In the genomic region with DNA sequence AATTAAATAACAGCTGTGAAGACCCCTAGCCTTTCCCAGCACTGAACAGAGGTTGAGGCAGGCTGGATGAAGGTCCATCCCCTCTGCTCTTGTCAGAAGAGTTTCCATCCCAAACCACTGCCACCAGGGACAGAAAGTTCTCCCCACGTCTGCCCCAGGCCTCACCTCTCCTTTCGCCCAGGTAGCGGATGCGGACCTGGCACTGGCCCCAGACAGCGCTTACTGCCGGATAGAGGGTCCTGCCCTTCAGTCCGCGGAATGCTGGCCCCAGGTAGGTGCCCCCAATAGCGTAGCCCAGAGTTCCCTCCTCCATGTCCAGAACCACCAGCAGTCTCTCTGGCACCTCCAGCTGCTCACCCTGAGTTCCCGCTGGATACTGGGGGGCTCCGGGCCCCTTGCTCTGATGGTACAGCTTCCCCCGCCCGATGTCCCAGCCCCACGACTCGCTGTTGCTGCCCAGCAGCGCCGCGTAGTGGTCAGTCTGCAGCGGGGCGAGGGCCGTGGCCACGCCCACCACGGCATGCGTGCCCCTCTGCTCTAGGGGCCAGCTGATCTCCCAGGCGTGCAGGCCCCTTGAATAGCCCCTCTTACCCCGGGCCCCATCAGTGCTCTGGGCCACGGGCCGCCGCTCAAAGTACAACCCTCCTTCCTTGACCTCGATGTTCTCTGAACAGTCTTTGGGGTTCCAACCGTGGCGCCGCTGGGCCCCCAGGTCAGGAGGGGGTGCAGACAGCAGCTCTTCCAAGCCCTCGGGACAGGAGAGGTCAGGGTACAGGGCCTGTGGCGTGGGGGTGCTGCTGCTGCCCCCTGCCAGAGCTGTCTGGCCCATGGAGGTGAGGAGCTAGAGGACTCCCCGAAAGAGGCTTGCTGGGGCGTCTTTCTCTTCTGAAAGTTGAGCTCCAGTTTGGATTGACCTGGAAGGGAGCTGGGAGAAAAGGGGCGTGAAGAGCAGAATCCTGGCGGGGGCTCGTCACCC, we compare ENCODE assay signal across 8 cellular contexts. TPM values are rescaled to one million over a fixed set of nuclear protein-coding genes. Genes with fewer than 3 reads are reported as not detected.
A peak's percentile ranks its signal among the peaks of the same experiment; 100 is the strongest.
DNase-seq lines count a peak whose midpoint lies in the region; ATAC-seq and TF ChIP-seq lines count a peak whose summit lies in the region.

No MANE protein-coding gene starts in this region.

- peaks cover 0 to 32% (median 9%) of the 10 kb centered on the region in 4 donors for H3K4me1 ChIP-seq in right lobe of liver

- peak overlapping the region; percentile 78 for H3K4me3 Mint-ChIP-seq in activated CD4-positive, alpha-beta T cell treated with anti-CD3 and anti-CD28 coated beads, Interleukin-2, amount 10 ng/mL, durations not matched to agents 7 days and 5 days
- H3K4me3 Mint-ChIP-seq in dendritic cell treated with granulocyte-macrophage colony-stimulating factor and Interleukin-4, amounts not matched to agents 40 ng/mL and 50 ng/mL, for 4 days, result peak overlapping the region; percentile 97

- H3K36me3 Mint-ChIP-seq in activated CD4-positive, alpha-beta T cell treated with anti-CD3 and anti-CD28 coated beads, Interleukin-2, amount 10 ng/mL, durations not matched to agents 7 days and 5 days (ENCODE audit: low read depth), result peaks cover 55% of the 10 kb centered on the region
- peaks cover 77% of the 10 kb centered on the region for H3K36me3 Mint-ChIP-seq in dendritic cell treated with granulocyte-macrophage colony-stimulating factor and Interleukin-4, amounts not matched to agents 40 ng/mL and 50 ng/mL, for 4 days (ENCODE audit: low read depth)

- H3K27me3 Mint-ChIP-seq in activated CD4-positive, alpha-beta T cell treated with anti-CD3 and anti-CD28 coated beads, Interleukin-2, amount 10 ng/mL, durations not matched to agents 7 days and 5 days, result no peaks in the 10 kb centered on the region
- no peaks in the 10 kb centered on the region for H3K27me3 Mint-ChIP-seq in dendritic cell treated with granulocyte-macrophage colony-stimulating factor and Interleukin-4, amounts not matched to agents 40 ng/mL and 50 ng/mL, for 4 days

- POLR2A ChIA-PET in HEK293T (lab: Yijun Ruan, JAX), result interaction anchor here (0.6 to 12.4 kb wide), 29 partner anchors 9 to 258 kb away, joined by 3 to 214 read pairs (median 7); a partner anchor contains a TSS
- POLR2A ChIA-PET in activated CD4-positive, alpha-beta T cell treated with anti-CD3 and anti-CD28 coated beads, Interleukin-2, amount 10 ng/mL, durations not matched to agents 7 days and 5 days (lab: Charles Lee), result interaction anchor here (0.8 to 2.8 kb wide), 6 partner anchors 19 to 83 kb away, joined by 3 to 23 read pairs (median 4); a partner anchor contains a TSS

- DNase-seq in Daoy (ENCODE audit: low read depth) (peak; percentile 92), HEK293T (ENCODE audit: extremely low spot score) (peak; percentile 77), NCI-H2196 treated with DMSO at 0.1 percent for 48 hours (lab: John Stamatoyannopoulos, UW; ENCODE audit: unreplicated experiment) (peak; percentile 4), right lobe of liver (peak; percentile 86 to 89 (median 88))
- peak; percentile 86 for DNase-seq in activated CD4-positive, alpha-beta T cell treated with anti-CD3 and anti-CD28 coated beads, Interleukin-2, amount 10 ng/mL, durations not matched to agents 7 days and 5 days
- DNase-seq in stimulated activated CD4-positive, alpha-beta T cell treated with anti-CD3 and anti-CD28 coated beads, Interleukin-4, amount 100 ng/mL, for 24 hours, result peak; percentile 87

- no peaks in the 10 kb centered on the region for H3K9me3 Mint-ChIP-seq in activated CD4-positive, alpha-beta T cell treated with anti-CD3 and anti-CD28 coated beads, Interleukin-2, amount 10 ng/mL, durations not matched to agents 7 days and 5 days
- no peaks in the 10 kb centered on the region for H3K9me3 Mint-ChIP-seq in dendritic cell treated with granulocyte-macrophage colony-stimulating factor and Interleukin-4, amounts not matched to agents 40 ng/mL and 50 ng/mL, for 4 days

- ATAC-seq in right lobe of liver (peak; percentile 67 to 71 (median 68)), HG02870 (IDR thresholded peaks at IDR 0.05; ENCODE audit: unreplicated experiment) (no peak)

- intact Hi-C loops in dendritic cell treated with granulocyte-macrophage colony-stimulating factor and Interleukin-4, amounts not matched to agents 40 ng/mL and 50 ng/mL, for 4 days (cut with micrococcal nuclease), result loop anchor here (1.0 kb wide), 2 partner anchors 19 to 20 kb away; a partner anchor contains a TSS
- intact Hi-C loops in right lobe of liver (cut with DNase I), result no loop called here

- no peaks in the 10 kb centered on the region for H3K27me3 ChIP-seq in right lobe of liver

- peaks cover 0 to 22% (median 12%) of the 10 kb centered on the region in 4 donors for H3K36me3 ChIP-seq in right lobe of liver

- peak overlapping the region; percentile 91 for H3K27ac Mint-ChIP-seq in activated CD4-positive, alpha-beta T cell treated with anti-CD3 and anti-CD28 coated beads, Interleukin-2, amount 10 ng/mL, durations not matched to agents 7 days and 5 days
- peak overlapping the region; percentile 87 for H3K27ac Mint-ChIP-seq in dendritic cell treated with granulocyte-macrophage colony-stimulating factor and Interleukin-4, amounts not matched to agents 40 ng/mL and 50 ng/mL, for 4 days

- CTCF ChIA-PET in HEK293T (lab: Yijun Ruan, JAX), result interaction anchor here (0.5 to 2.8 kb wide), 32 partner anchors 9 to 241 kb away, joined by 3 to 28 read pairs (median 4); a partner anchor contains a TSS
- CTCF ChIA-PET in activated CD4-positive, alpha-beta T cell treated with anti-CD3 and anti-CD28 coated beads, Interleukin-2, amount 10 ng/mL, durations not matched to agents 7 days and 5 days (lab: Charles Lee), result interaction anchor here (0.5 to 5.1 kb wide), 60 partner anchors 8 to 513 kb away, joined by 3 to 55 read pairs (median 5); a partner anchor contains a TSS

- H3K4me1 Mint-ChIP-seq in activated CD4-positive, alpha-beta T cell treated with anti-CD3 and anti-CD28 coated beads, Interleukin-2, amount 10 ng/mL, durations not matched to agents 7 days and 5 days, result peaks cover 63% of the 10 kb centered on the region
- peaks cover 53% of the 10 kb centered on the region for H3K4me1 Mint-ChIP-seq in dendritic cell treated with granulocyte-macrophage colony-stimulating factor and Interleukin-4, amounts not matched to agents 40 ng/mL and 50 ng/mL, for 4 days (ENCODE audit: low read depth)

- no peaks in the 10 kb centered on the region for H3K9me3 ChIP-seq in right lobe of liver

- H3K4me3 ChIP-seq in right lobe of liver, result peak overlapping the region; percentile 70 to 89 (median 75)

- TF ChIP-seq CTCF in right lobe of liver (IDR thresholded peaks at IDR 0.05), result peak; percentile 85 to 99 (median 98)

- TF ChIP-seq POLR2A in right lobe of liver (IDR thresholded peaks at IDR 0.05), result no peak

- peak overlapping the region; percentile 19 to 77 (median 59) for H3K27ac ChIP-seq in right lobe of liver

- 1% methylated on average over 18 of the region's 40 CpGs for WGBS in right lobe of liver (ENCODE audit: insufficient coverage, low coverage, low lambda C conversion rate, missing lambda C conversion rate)

TF ChIP-seq in HEK293T, 16 proteins besides CTCF, POLR2A, EP300 and RAD21:
- 0 out of 2 replicates have a peak, but pooled peaks have one; percentile 29 for TF ChIP-seq FOXM1 (IDR thresholded peaks at IDR 0.05; ENCODE audit: borderline replicate concordance)
- no peak for TF ChIP-seq L3MBTL2 (conservative IDR thresholded peaks at IDR 0.05)

RNA-seq across cellular contexts. Expression of a gene that starts 0.7 kb away (rescaled TPM):
- 2.9 and 8.3 TPM in 2 replicates for total RNA-seq in Daoy (2014; rRNA removed; shearing (Covaris generic))
- 10 to 100 TPM; 15.4 to 17.3 TPM for total RNA-seq in activated CD4-positive, alpha-beta T cell treated with anti-CD3 and anti-CD28 coated beads, Interleukin-2, amount 10 ng/mL, durations not matched to agents 7 days and 5 days
- 1 to 10 TPM; 1.7 to 5.3 (median 3.6) TPM for total RNA-seq in right lobe of liver

RNA-seq across cellular contexts. Expression of a gene that starts 5.0 kb away (rescaled TPM):
- 1,485 and 1,599 TPM in 2 replicates for total RNA-seq in Daoy (2014; rRNA removed; shearing (Covaris generic))
- total RNA-seq in activated CD4-positive, alpha-beta T cell treated with anti-CD3 and anti-CD28 coated beads, Interleukin-2, amount 10 ng/mL, durations not matched to agents 7 days and 5 days, result 1,000 to 10,000 TPM in 1 of 2 experiments, 100 to 1,000 TPM in 1; 918 to 1,035 TPM
- total RNA-seq in right lobe of liver, result 100 to 1,000 TPM; 265 to 400 (median 331) TPM

RNA-seq across cellular contexts. Expression of a gene that starts 20.4 kb away (rescaled TPM):
- total RNA-seq in Daoy (2014; rRNA removed; shearing (Covaris generic)), result 134 and 140 TPM in 2 replicates
- total RNA-seq in activated CD4-positive, alpha-beta T cell treated with anti-CD3 and anti-CD28 coated beads, Interleukin-2, amount 10 ng/mL, durations not matched to agents 7 days and 5 days, result 100 to 1,000 TPM; 119 to 131 TPM
- total RNA-seq in right lobe of liver, result 10 to 100 TPM; 38.2 to 59.5 (median 42.6) TPM

RNA-seq across cellular contexts. Expression of a gene that starts 21.3 kb away (rescaled TPM):
- total RNA-seq in Daoy (2014; rRNA removed; shearing (Covaris generic)), result 107 TPM in 2 replicates
- 100 to 1,000 TPM; 118 to 122 TPM for total RNA-seq in activated CD4-positive, alpha-beta T cell treated with anti-CD3 and anti-CD28 coated beads, Interleukin-2, amount 10 ng/mL, durations not matched to agents 7 days and 5 days
- 1 to 10 TPM in 4 of 6 experiments, under 1 TPM in 2; 0.62 to 1.7 (median 1.3) TPM for total RNA-seq in right lobe of liver

RNA-seq across cellular contexts. Expression of a gene that starts 31.6 kb away (rescaled TPM):
- total RNA-seq in Daoy (2014; rRNA removed; shearing (Covaris generic)), result 0.71 and 1.4 TPM in 2 replicates
- total RNA-seq in activated CD4-positive, alpha-beta T cell treated with anti-CD3 and anti-CD28 coated beads, Interleukin-2, amount 10 ng/mL, durations not matched to agents 7 days and 5 days, result not detected
- total RNA-seq in right lobe of liver, result under 1 TPM in 4 of 6 experiments, not detected in 2; 0.17 to 0.51 (median 0.43) TPM

Comparison
In these comparisons a context has a peak if more than half of its experiments do, and no peak if none do; other contexts are left out.
1. DNase-seq: peak in every context shown above with its lines; median percentile 92 in Daoy; 88 in right lobe of liver; 87 in stimulated activated CD4-positive, alpha-beta T cell treated with anti-CD3 and anti-CD28 coated beads, Interleukin-4, amount 100 ng/mL, for 24 hours; 86 in activated CD4-positive, alpha-beta T cell treated with anti-CD3 and anti-CD28 coated beads, Interleukin-2, amount 10 ng/mL, durations not matched to agents 7 days and 5 days; 77 in HEK293T; 4 in NCI-H2196 treated with DMSO at 0.1 percent for 48 hours.